Comparison of ENCODE assay signal across 8 cellular contexts in the genomic region with DNA sequence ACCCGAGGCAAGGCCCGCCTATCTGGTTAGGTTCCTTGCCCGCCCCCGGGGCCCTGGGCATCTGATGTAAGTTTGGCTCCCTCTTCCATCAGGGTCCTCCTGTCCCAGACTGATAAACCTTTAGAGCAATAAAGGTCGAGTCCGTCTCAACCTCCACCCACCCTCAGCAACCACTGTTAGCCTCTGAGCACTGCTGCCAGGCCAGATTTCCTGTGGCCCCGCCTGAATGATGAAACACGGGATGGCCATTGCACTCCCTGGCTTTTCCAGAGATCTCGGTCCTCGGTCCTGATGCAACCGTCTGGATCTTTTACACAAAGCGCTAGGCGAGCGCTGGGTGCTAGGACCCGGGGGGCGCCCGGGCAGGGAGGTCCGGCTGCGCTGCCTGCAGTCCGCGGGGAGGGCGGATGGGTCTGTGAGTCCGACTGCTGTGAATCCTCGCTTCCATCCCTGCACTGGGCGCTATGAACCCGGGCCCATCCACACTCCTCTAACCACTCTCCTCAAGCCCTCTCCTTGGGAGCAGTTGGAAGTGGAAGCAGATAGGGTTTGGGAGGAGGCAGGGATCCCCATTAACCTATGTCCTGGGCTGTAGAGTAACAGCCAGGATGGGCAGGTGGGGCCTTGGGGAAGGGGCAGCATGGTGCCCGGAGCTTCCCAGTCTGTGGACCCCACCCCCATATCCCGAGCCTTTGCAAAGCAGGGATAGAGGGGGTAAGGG. TPM values are rescaled to one million over a fixed set of nuclear protein-coding genes. Genes with fewer than 3 reads are reported as not detected.
A peak's percentile ranks its signal among the peaks of the same experiment; 100 is the strongest.
DNase-seq lines count a peak whose midpoint lies in the region; ATAC-seq, FAIRE-seq and TF ChIP-seq lines count a peak whose summit lies in the region.

No MANE protein-coding gene starts in this region.

- H2AFZ ChIP-seq in neural cell (ENCODE audit: low read depth, low read length) = peak overlapping the region; percentile 80

- H3K27me3 Mint-ChIP-seq in activated naive CD8-positive, alpha-beta T cell = no peaks in the 10 kb centered on the region

- peaks cover 43% of the 10 kb centered on the region for H3K4me1 Mint-ChIP-seq in activated naive CD8-positive, alpha-beta T cell (ENCODE audit: low read depth)

- H3K9ac ChIP-seq in neural cell (ENCODE audit: low read length) = peak overlapping the region; percentile 85

- TF ChIP-seq RAD21 in neural cell (conservative IDR thresholded peaks at IDR 0.05) = peak; percentile 25

- H3K4me2 ChIP-seq in neural cell (ENCODE audit: low read length) = peak overlapping the region; percentile 52

- peaks cover 12% of the 10 kb centered on the region for H3K36me3 Mint-ChIP-seq in activated naive CD8-positive, alpha-beta T cell

- peak overlapping the region; percentile 99 for H3K4me3 ChIP-seq in neural cell (ENCODE audit: low read length)

- no peaks in the 10 kb centered on the region for H3K9me3 ChIP-seq in neural cell (ENCODE audit: low read length)

- H3K27me3 ChIP-seq in neural cell (ENCODE audit: insufficient read depth, low read depth, low read length) = no peaks in the 10 kb centered on the region

- TF ChIP-seq POLR2A in GM12891 (IDR thresholded peaks at IDR 0.05; ENCODE audit: low read depth, low read length) = no peak

- H3K27ac Mint-ChIP-seq in activated naive CD8-positive, alpha-beta T cell = peak overlapping the region; percentile 68

- TF ChIP-seq EP300 in neural cell (conservative IDR thresholded peaks at IDR 0.05; ENCODE audit: poor library complexity, severe bottlenecking) = no peak

- H3K36me3 ChIP-seq in neural cell (ENCODE audit: insufficient read depth, low read length) = no peaks in the 10 kb centered on the region

- DNase-seq in AG20443 (ENCODE audit: low spot score) = peak; percentile 95
- DNase-seq in GM12891 (ENCODE audit: insufficient read length, low spot score) = peak; percentile 66
- DNase-seq in NCI-H82 (lab: John Stamatoyannopoulos, UW) = peak; percentile 88
- peak; percentile 57 for DNase-seq in germinal center (ENCODE audit: low spot score)

- peak overlapping the region; percentile 97 for H3K4me3 Mint-ChIP-seq in activated naive CD8-positive, alpha-beta T cell

- peak; percentile 55 for FAIRE-seq in GM12891 (lab: Jason Lieb, UNC)

- no peaks in the 10 kb centered on the region for H4K20me1 ChIP-seq in neural cell (ENCODE audit: insufficient read depth)

- ATAC-seq in HG03280 (IDR thresholded peaks at IDR 0.05; ENCODE audit: unreplicated experiment) (peak; percentile 29), GM18858 (IDR thresholded peaks at IDR 0.05; ENCODE audit: unreplicated experiment) (no peak)

- H3K9me3 Mint-ChIP-seq in activated naive CD8-positive, alpha-beta T cell (ENCODE audit: low read depth) = no peaks in the 10 kb centered on the region

- H3K9me2 ChIP-seq in neural cell (ENCODE audit: insufficient read depth, low read length) = no peaks in the 10 kb centered on the region

- TF ChIP-seq CTCF in neural cell (IDR thresholded peaks at IDR 0.05; ENCODE audit: poor library complexity, severe bottlenecking) = no peak

- peak overlapping the region; percentile 94 for H3K27ac ChIP-seq in neural cell (ENCODE audit: low read length)

- peaks cover 20% of the 10 kb centered on the region for H3K79me2 ChIP-seq in neural cell (replicated peaks; ENCODE audit: insufficient read depth, low read length)

- H3F3A ChIP-seq in neural cell (ENCODE audit: insufficient read depth, low read length, poor library complexity, severe bottlenecking) = peaks cover 8% of the 10 kb centered on the region

TF ChIP-seq in GM12891, 5 proteins besides CTCF, POLR2A, EP300 and RAD21:
- TF ChIP-seq TAF1 (IDR thresholded peaks at IDR 0.05; ENCODE audit: low read depth, low read length) = 0 out of 2 replicates have a peak, but pooled peaks have one; percentile 41
- no peak for TF ChIP-seq PAX5 (IDR thresholded peaks at IDR 0.05; ENCODE audit: insufficient read depth, low read length, severe bottlenecking)

TF ChIP-seq in neural cell, 6 proteins besides CTCF, POLR2A, EP300 and RAD21:
- TF ChIP-seq TAF1 (IDR thresholded peaks at IDR 0.05; ENCODE audit: low read depth) = no peak
- TF ChIP-seq, protein P1, sequence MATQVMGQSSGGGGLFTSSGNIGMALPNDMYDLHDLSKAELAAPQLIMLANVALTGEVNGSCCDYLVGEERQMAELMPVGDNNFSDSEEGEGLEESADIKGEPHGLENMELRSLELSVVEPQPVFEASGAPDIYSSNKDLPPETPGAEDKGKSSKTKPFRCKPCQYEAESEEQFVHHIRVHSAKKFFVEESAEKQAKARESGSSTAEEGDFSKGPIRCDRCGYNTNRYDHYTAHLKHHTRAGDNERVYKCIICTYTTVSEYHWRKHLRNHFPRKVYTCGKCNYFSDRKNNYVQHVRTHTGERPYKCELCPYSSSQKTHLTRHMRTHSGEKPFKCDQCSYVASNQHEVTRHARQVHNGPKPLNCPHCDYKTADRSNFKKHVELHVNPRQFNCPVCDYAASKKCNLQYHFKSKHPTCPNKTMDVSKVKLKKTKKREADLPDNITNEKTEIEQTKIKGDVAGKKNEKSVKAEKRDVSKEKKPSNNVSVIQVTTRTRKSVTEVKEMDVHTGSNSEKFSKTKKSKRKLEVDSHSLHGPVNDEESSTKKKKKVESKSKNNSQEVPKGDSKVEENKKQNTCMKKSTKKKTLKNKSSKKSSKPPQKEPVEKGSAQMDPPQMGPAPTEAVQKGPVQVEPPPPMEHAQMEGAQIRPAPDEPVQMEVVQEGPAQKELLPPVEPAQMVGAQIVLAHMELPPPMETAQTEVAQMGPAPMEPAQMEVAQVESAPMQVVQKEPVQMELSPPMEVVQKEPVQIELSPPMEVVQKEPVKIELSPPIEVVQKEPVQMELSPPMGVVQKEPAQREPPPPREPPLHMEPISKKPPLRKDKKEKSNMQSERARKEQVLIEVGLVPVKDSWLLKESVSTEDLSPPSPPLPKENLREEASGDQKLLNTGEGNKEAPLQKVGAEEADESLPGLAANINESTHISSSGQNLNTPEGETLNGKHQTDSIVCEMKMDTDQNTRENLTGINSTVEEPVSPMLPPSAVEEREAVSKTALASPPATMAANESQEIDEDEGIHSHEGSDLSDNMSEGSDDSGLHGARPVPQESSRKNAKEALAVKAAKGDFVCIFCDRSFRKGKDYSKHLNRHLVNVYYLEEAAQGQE (IDR thresholded peaks at IDR 0.05; ENCODE audit: borderline replicate concordance) = peak; percentile 76
- TF ChIP-seq POLR2AphosphoS5 (IDR thresholded peaks at IDR 0.05) = peak; percentile 74
- no peak for TF ChIP-seq EZH2 (IDR thresholded peaks at IDR 0.05; ENCODE audit: borderline replicate concordance, insufficient read depth, low read length, poor library complexity, severe bottlenecking)
- peak; percentile 5 for TF ChIP-seq MXI1 (conservative IDR thresholded peaks at IDR 0.05; ENCODE audit: poor library complexity, severe bottlenecking)
- peak; percentile 42 for TF ChIP-seq SMC3 (conservative IDR thresholded peaks at IDR 0.05; ENCODE audit: poor library complexity)

RNA-seq across cellular contexts. Expression of a gene that starts 0.9 kb away (rescaled TPM):
- polyA plus RNA-seq in GM12891 (2012; ENCODE audit: low read depth, missing spikeins) = 93.2 TPM
- polyA plus RNA-seq in neural cell = 29.7 and 29.9 TPM in 2 replicates
- 39.1 and 52.6 TPM in 2 replicates for polyA minus RNA-seq in neural cell

RNA-seq across cellular contexts. Expression of a gene that starts 56.8 kb away (rescaled TPM):
- polyA plus RNA-seq in GM12891 (2012; ENCODE audit: low read depth, missing spikeins) = 36.5 TPM
- polyA plus RNA-seq in neural cell = 39.6 and 41.1 TPM in 2 replicates
- polyA minus RNA-seq in neural cell = 49.2 and 52.3 TPM in 2 replicates

RNA-seq across cellular contexts. Expression of a gene that starts 57.0 kb away (rescaled TPM):
- 101 TPM for polyA plus RNA-seq in GM12891 (2012; ENCODE audit: low read depth, missing spikeins)
- 209 and 212 TPM in 2 replicates for polyA plus RNA-seq in neural cell
- polyA minus RNA-seq in neural cell = 59.9 and 75.9 TPM in 2 replicates
